Comparison of ENCODE assay signal across 1 cellular context in the genomic region with DNA sequence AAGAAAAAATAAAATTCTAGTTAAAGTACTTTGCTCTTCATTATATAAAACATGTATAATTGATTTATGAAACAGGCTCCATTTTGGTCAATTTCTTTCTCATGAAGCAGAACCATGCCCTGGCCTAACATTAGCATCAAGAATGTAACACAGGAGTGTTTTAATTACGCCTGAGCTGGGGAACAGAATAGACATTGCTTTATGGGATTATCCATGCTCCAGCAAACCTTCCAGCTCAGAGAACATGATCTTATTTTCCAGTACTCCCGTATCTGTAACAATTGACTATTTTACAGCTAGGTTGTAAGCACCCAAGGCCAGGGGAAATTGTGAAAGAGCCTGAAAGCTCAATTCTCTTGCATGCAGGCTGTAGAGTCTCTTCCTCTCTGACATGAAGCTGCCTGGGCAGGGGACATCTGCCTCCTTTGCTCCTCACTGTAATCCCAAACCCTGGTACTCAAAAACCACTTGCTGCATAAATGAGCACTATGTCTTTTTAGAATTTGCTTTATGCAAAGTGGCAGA.
TF ChIP-seq lines count a peak whose summit lies in the region.

No MANE protein-coding gene starts in this region.

TF ChIP-seq in H1, 55 proteins besides CTCF, POLR2A, EP300 and RAD21:
- TF ChIP-seq MAFK (IDR thresholded peaks at IDR 0.05; ENCODE audit: low read depth, low read length) (no peak), JUN (IDR thresholded peaks at IDR 0.05; ENCODE audit: low read depth, low read length) (no peak), TAF1 (IDR thresholded peaks at IDR 0.05; ENCODE audit: low read depth, low read length) (no peak), USF2 (IDR thresholded peaks at IDR 0.05; ENCODE audit: low read length) (no peak), ASH2L (IDR thresholded peaks at IDR 0.05; ENCODE audit: low read length) (no peak), RFX5 (IDR thresholded peaks at IDR 0.05; ENCODE audit: borderline replicate concordance, low read depth, low read length) (no peak), ZNF274 (IDR thresholded peaks at IDR 0.05; ENCODE audit: borderline replicate concordance, extremely low read depth, low read length) (no peak), PHF8 (conservative IDR thresholded peaks at IDR 0.05; ENCODE audit: low read depth, low read length) (no peak), TAF7 (optimal IDR thresholded peaks at IDR 0.05; ENCODE audit: borderline replicate concordance, low read depth, low read length) (no peak), GABPA (IDR thresholded peaks at IDR 0.05; ENCODE audit: borderline replicate concordance, insufficient read depth, low read length) (no peak), TCF12 (IDR thresholded peaks at IDR 0.05; ENCODE audit: low read depth, low read length) (no peak), RBBP5 (IDR thresholded peaks at IDR 0.05; ENCODE audit: borderline replicate concordance, low read depth, low read length) (no peak), SP1 (IDR thresholded peaks at IDR 0.05; ENCODE audit: low read depth, low read length) (no peak), RXRA (IDR thresholded peaks at IDR 0.05; ENCODE audit: insufficient read depth, low read depth, low read length) (no peak), HDAC2 (IDR thresholded peaks at IDR 0.05; ENCODE audit: borderline replicate concordance in 1 of 2, low read depth in 2 of 2, low read length in 2 of 2) (no peak), POLR2AphosphoS5 (IDR thresholded peaks at IDR 0.05; ENCODE audit: low read depth, low read length) (no peak), TEAD4 (IDR thresholded peaks at IDR 0.05; ENCODE audit: low read depth, low read length) (no peak), YY1 (IDR thresholded peaks at IDR 0.05; ENCODE audit: low read depth, low read length) (no peak), JUND (IDR thresholded peaks at IDR 0.05; ENCODE audit: low read length) (no peak)
- TF ChIP-seq, protein P1, sequence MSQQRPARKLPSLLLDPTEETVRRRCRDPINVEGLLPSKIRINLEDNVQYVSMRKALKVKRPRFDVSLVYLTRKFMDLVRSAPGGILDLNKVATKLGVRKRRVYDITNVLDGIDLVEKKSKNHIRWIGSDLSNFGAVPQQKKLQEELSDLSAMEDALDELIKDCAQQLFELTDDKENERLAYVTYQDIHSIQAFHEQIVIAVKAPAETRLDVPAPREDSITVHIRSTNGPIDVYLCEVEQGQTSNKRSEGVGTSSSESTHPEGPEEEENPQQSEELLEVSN (IDR thresholded peaks at IDR 0.05) = no peak
